1 cellular context compared by ENCODE assay signal in the genomic region with DNA sequence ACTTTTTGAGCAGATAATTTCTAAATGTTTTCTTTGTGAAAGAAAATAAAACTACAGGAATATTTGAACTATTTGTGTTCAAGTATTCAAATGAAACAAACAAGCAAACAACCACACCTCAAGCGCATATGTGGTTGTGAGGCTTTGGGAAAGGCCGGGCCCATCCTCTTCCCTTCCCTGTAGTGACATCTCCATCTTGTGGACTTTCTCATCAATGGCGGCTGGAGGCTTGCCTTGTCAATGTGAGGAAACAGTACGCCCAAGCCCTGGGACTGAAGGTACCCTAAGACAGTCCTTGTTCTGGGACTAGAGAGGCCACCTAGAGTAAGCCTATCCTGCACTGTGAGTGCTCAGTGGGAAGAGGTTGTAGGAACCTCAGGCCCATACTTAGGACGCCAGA.
TF ChIP-seq lines count a peak whose summit lies in the region.

No MANE protein-coding gene starts in this region.

TF ChIP-seq in SK-N-SH, 30 proteins besides CTCF, POLR2A, EP300 and RAD21 (continued from another document):
- TF ChIP-seq, protein P1, sequence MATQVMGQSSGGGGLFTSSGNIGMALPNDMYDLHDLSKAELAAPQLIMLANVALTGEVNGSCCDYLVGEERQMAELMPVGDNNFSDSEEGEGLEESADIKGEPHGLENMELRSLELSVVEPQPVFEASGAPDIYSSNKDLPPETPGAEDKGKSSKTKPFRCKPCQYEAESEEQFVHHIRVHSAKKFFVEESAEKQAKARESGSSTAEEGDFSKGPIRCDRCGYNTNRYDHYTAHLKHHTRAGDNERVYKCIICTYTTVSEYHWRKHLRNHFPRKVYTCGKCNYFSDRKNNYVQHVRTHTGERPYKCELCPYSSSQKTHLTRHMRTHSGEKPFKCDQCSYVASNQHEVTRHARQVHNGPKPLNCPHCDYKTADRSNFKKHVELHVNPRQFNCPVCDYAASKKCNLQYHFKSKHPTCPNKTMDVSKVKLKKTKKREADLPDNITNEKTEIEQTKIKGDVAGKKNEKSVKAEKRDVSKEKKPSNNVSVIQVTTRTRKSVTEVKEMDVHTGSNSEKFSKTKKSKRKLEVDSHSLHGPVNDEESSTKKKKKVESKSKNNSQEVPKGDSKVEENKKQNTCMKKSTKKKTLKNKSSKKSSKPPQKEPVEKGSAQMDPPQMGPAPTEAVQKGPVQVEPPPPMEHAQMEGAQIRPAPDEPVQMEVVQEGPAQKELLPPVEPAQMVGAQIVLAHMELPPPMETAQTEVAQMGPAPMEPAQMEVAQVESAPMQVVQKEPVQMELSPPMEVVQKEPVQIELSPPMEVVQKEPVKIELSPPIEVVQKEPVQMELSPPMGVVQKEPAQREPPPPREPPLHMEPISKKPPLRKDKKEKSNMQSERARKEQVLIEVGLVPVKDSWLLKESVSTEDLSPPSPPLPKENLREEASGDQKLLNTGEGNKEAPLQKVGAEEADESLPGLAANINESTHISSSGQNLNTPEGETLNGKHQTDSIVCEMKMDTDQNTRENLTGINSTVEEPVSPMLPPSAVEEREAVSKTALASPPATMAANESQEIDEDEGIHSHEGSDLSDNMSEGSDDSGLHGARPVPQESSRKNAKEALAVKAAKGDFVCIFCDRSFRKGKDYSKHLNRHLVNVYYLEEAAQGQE (IDR thresholded peaks at IDR 0.05; ENCODE audit: low read depth, low read length) = no peak
